In genomic region chr7:36128448-36129047, GRCh38 we compare ENCODE assay signal across 8 cellular contexts. TPM values are rescaled to one million over a fixed set of nuclear protein-coding genes. Genes with fewer than 3 reads are reported as not detected.
DNase-seq lines count a peak whose midpoint lies in the region; ATAC-seq and TF ChIP-seq lines count a peak whose summit lies in the region.

No MANE protein-coding gene starts in this region.

- no peaks in the 10 kb centered on the region for H3K36me3 ChIP-seq in prostate gland

- WGBS in prostate gland: 7% methylated on average over 10 of the region's 10 CpGs

- H3K27ac ChIP-seq in prostate gland: peak overlapping the region; percentile 28 to 67

- no peak for TF ChIP-seq EP300 in Ishikawa (IDR thresholded peaks at IDR 0.05; ENCODE audit: borderline replicate concordance)

- TF ChIP-seq POLR2A in prostate gland (IDR thresholded peaks at IDR 0.05): no peak

- TF ChIP-seq CTCF in prostate gland (IDR thresholded peaks at IDR 0.05): peak; percentile 37 to 87 (median 82)

- peak; percentile 89 for ATAC-seq in Right ventricle myocardium inferior

- no peaks in the 10 kb centered on the region for H3K9me3 ChIP-seq in prostate gland

- H3K4me1 ChIP-seq in prostate gland (replicated peaks): no peaks in the 10 kb centered on the region

- DNase-seq in AG20443 (ENCODE audit: low spot score): peak; percentile 88
- peak; percentile 73 for DNase-seq in T1000 (lab: John Stamatoyannopoulos, UW)
- peak; percentile 80 for DNase-seq in Right ventricle myocardium inferior (ENCODE audit: missing footprints)
- DNase-seq in prostate gland (ENCODE audit: low spot score): peak; percentile 92
- no peak for DNase-seq in cortex of kidney (lab: John Stamatoyannopoulos, UW)
- no peak for DNase-seq in UCSD-AML1 (lab: John Stamatoyannopoulos, UW; ENCODE audit: unreplicated experiment)
- DNase-seq in activated CD4-positive, alpha-beta T cell treated with anti-CD3 and anti-CD28 coated beads, Interleukin-2, amount 50 U/mL, for 4 hours: no peak

- H3K27me3 ChIP-seq in prostate gland (replicated peaks; ENCODE audit: insufficient read depth): no peaks in the 10 kb centered on the region

- no peak for TF ChIP-seq RAD21 in Ishikawa (IDR thresholded peaks at IDR 0.05; ENCODE audit: low read depth)

- no peak overlapping the region for H3K4me3 ChIP-seq in prostate gland

- intact Hi-C loops in Right ventricle myocardium inferior (cut with DNase I): loop anchor here (1.0 kb wide), 1 partner anchor 24 kb away; no protein-coding TSS in a partner anchor
- intact Hi-C loops in prostate gland (cut with DNase I): loop anchor here (1.0 kb wide), 1 partner anchor 24 kb away; no protein-coding TSS in a partner anchor

TF ChIP-seq in Ishikawa, 13 proteins besides CTCF, POLR2A, EP300 and RAD21:
- TF ChIP-seq YY1 (IDR thresholded peaks at IDR 0.05; ENCODE audit: low read depth): 0 out of 2 replicates have a peak, but pooled peaks have one; percentile 21
- peak; percentile 39; the same call in 1 of the 2 replicates for TF ChIP-seq NFIC (IDR thresholded peaks at IDR 0.05)
- no peak for TF ChIP-seq REST (IDR thresholded peaks at IDR 0.05; ENCODE audit: low read depth)
- TF ChIP-seq USF1 (IDR thresholded peaks at IDR 0.05): no peak

RNA-seq across cellular contexts. Expression of gene EEPD1, which starts 24.5 kb away (rescaled TPM):
- total RNA-seq in Right ventricle myocardium inferior: 11.5 TPM
- 10 to 100 TPM; 21.9 to 30.1 TPM for total RNA-seq in prostate gland

Comparison
In these comparisons a context has a peak if more than half of its experiments do, and no peak if none do; other contexts are left out.
1. DNase-seq: peak in AG20443 (single experiment), T1000 (single experiment), Right ventricle myocardium inferior (single experiment) and prostate gland (single experiment); none in cortex of kidney (single experiment), UCSD-AML1 (single experiment) and activated CD4-positive, alpha-beta T cell treated with anti-CD3 and anti-CD28 coated beads, Interleukin-2, amount 50 U/mL, for 4 hours (0 of 2).